13 cellular contexts compared by ENCODE assay signal in genomic region chr3:60931452-60931851, GRCh38.
"Had no signal": no experiment of that assay in that cellular context is flagged by ENCODE, and none has a peak within 500 bp of the region (broad histone marks: within the 10 kb centered on the region; RNA-seq: fewer than 3 reads in every experiment).

No MANE protein-coding gene starts in this region.

- ATAC-seq: activated CD8-positive, alpha-beta T cell treated with anti-CD3 and anti-CD28 coated beads for 36 hours; effector memory CD8-positive, alpha-beta T cell; left ventricle myocardium superior; psoas muscle; right lobe of liver; stimulated activated memory B cell treated with anti-CD40 and anti-IgM and Interleukin-4, amounts not matched to agents 10 μg/mL and 1 μg/mL and 100 μg/mL, for 72 hours had no signal

- DNase-seq: activated CD4-positive, alpha-beta T cell treated with anti-CD3 and anti-CD28 coated beads for 4 hours; activated CD8-positive, alpha-beta memory T cell treated with anti-CD3 and anti-CD28 coated beads, Interleukin-2, amount 50 U/mL, for 4 hours; activated CD8-positive, alpha-beta T cell treated with anti-CD3 and anti-CD28 coated beads for 36 hours; activated naive CD4-positive, alpha-beta T cell treated with anti-CD3 and anti-CD28 coated beads for 36 hours; effector memory CD8-positive, alpha-beta T cell; left ventricle myocardium superior; psoas muscle; right lobe of liver; tibial artery; uterus had no signal

- H3K4me3 ChIP-seq: cardiac muscle cell, coronary artery, psoas muscle, right lobe of liver, tibial artery, uterus had no signal
